ENCODE assay signal across 24 cellular contexts in the genomic region with DNA sequence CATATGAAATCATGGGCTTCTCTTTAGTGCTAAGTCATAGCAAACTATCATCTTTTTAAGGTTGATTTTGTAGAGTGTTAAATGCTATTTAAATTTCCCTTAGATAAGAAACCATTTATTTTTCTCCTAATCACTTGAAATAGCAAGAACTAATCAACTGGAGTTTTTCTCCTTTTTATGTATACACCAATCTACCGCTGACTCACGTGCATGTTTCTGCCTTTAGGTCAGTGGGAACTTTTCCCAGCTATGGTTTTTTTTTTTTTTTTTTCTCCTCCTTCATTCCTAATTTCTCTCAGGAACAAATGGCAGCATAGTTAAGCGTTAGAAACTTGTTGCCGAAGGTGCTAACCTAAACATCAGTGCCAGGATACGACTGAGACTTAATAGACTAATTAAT.
DNase-seq lines count a peak whose midpoint lies in the region; ATAC-seq, FAIRE-seq and TF ChIP-seq lines count a peak whose summit lies in the region.
"Had no signal": no experiment of that assay in that cellular context is flagged by ENCODE, and none has a peak within 500 bp of the region (broad histone marks: within the 10 kb centered on the region; RNA-seq: fewer than 3 reads in every experiment).

No MANE protein-coding gene starts in this region.

- no peaks in the 10 kb centered on the region for H4K20me1 ChIP-seq in endothelial cell of umbilical vein (replicated peaks; ENCODE audit: control insufficient read depth, extremely low read depth, insufficient read depth, low read length)

- TF ChIP-seq POLR2A in endothelial cell of umbilical vein (IDR thresholded peaks at IDR 0.05; ENCODE audit: low read depth, low read length), result no peak
- no peak for TF ChIP-seq POLR2A in esophagus muscularis mucosa (IDR thresholded peaks at IDR 0.05; ENCODE audit: low read depth)

- TF ChIP-seq EP300 in esophagus muscularis mucosa (IDR thresholded peaks at IDR 0.05), result no peak

- POLR2A ChIA-PET in RWPE1 (lab: Yijun Ruan, JAX; ENCODE audit: low non-redundant PET), result no interaction called here
- POLR2A ChIA-PET in endothelial cell of umbilical vein (lab: Charles Lee), result no interaction called here

- intact Hi-C loops in endothelial cell of umbilical vein (cut with micrococcal nuclease) (no loop called here), esophagus muscularis mucosa (cut with DNase I) (no loop called here)

- H3K4me1 ChIP-seq in endothelial cell of umbilical vein (ENCODE audit: control insufficient read depth, extremely low read depth, insufficient read depth, low read length) (peaks cover 2% of the 10 kb centered on the region), esophagus muscularis mucosa (peaks cover 0 to 54% (median 46%) of the 10 kb centered on the region in 4 donors)
- H3K4me1 ChIP-seq: gastrocnemius medialis had no signal

- dilution Hi-C loops in endothelial cell of umbilical vein (cut with MboI; ENCODE audit: extremely low pct_ligation_motif_present, low sequenced_read_pairs), result no loop called here

- H3K9me3 ChIP-seq in endothelial cell of umbilical vein (replicated peaks; ENCODE audit: control insufficient read depth, insufficient read depth, low read length) (no peaks in the 10 kb centered on the region), esophagus muscularis mucosa (no peaks in the 10 kb centered on the region)
- H3K9me3 ChIP-seq: gastrocnemius medialis, tibial nerve had no signal

- ATAC-seq in GM19395 (IDR thresholded peaks at IDR 0.05; ENCODE audit: unreplicated experiment), result no peak
- ATAC-seq: activated CD8-positive, alpha-beta T cell treated with anti-CD3 and anti-CD28 coated beads for 36 hours; activated T-cell treated with anti-CD3 and anti-CD28 coated beads, Interleukin-2, amount 50 U/mL, for 72 hours; gastrocnemius medialis; stimulated activated effector memory CD8-positive, alpha-beta T cell treated with anti-CD3 and anti-CD28 coated beads, Interleukin-12 subunit alpha, Interleukin-12 subunit beta, amount 100 ng/mL, for 72 hours had no signal

- H3K9ac ChIP-seq in endothelial cell of umbilical vein (replicated peaks; ENCODE audit: extremely low read depth, insufficient read depth, low read length), result no peak overlapping the region

- CTCF ChIA-PET in RWPE1 (lab: Yijun Ruan, JAX) (no interaction called here), endothelial cell of umbilical vein (lab: Charles Lee) (no interaction called here)

- no peaks in the 10 kb centered on the region for H3K79me2 ChIP-seq in endothelial cell of umbilical vein (ENCODE audit: control insufficient read depth, insufficient read depth, low read length)

- H3K4me3 ChIP-seq in endothelial cell of umbilical vein (replicated peaks in 1 of 3; ENCODE audit: insufficient read depth in 1 of 3, low read depth in 1 of 3, low read length in 3 of 3) (no peak overlapping the region), skeletal muscle cell (ENCODE audit: low read depth, low read length) (no peak overlapping the region), esophagus muscularis mucosa (no peak overlapping the region)
- H3K4me3 ChIP-seq: gastrocnemius medialis, tibial nerve had no signal

- H2AFZ ChIP-seq in endothelial cell of umbilical vein (ENCODE audit: low read depth, low read length), result no peak overlapping the region

- DNase-seq in ELR (ENCODE audit: low read depth) (peak; percentile 6), RWPE1 (ENCODE audit: low spot score) (peak; percentile 27), endothelial cell of umbilical vein (ENCODE audit: low read depth, low spot score) (peak; percentile 49), skeletal muscle cell (ENCODE audit: low read depth) (peak; percentile 9), esophagus muscularis mucosa (ENCODE audit: extremely low spot score) (no peak), SHP77 treated with DMSO at 0.1 percent for 48 hours (lab: John Stamatoyannopoulos, UW) (no peak)
- DNase-seq in stimulated activated CD4-positive, alpha-beta T cell treated with anti-CD3 and anti-CD28 coated beads, Interleukin-2, amount 100 ng/mL, for 48 hours, result no peak
- DNase-seq: activated B cell treated with CpG ODN at 0.5 μM for 24 hours; activated CD8-positive, alpha-beta T cell treated with anti-CD3 and anti-CD28 coated beads for 36 hours; activated T-cell treated with anti-CD3 and anti-CD28 coated beads, Interleukin-2, amount 50 U/mL, for 72 hours; AML-193; caudate nucleus; effector CD8-positive, alpha-beta T cell; EL; gastrocnemius medialis; Karpas-422; NCI-H1105 treated with DMSO at 0.1 percent for 48 hours; NCI-H2107; NCI-H524 treated with DMSO at 0.1 percent for 48 hours; T-helper 2 cell had no signal

- 39% methylated on average over 5 of the region's 5 CpGs for WGBS in esophagus muscularis mucosa

- H3K36me3 ChIP-seq in endothelial cell of umbilical vein (ENCODE audit: control insufficient read depth in 2 of 2, extremely low read depth in 1 of 2, insufficient read depth in 2 of 2, low read length in 2 of 2), result no peaks in the 10 kb centered on the region
- no peaks in the 10 kb centered on the region for H3K36me3 ChIP-seq in esophagus muscularis mucosa
- H3K36me3 ChIP-seq: gastrocnemius medialis, tibial nerve had no signal

- TF ChIP-seq CTCF in RWPE1 (conservative IDR thresholded peaks at IDR 0.05; ENCODE audit: low read depth) (no peak), endothelial cell of umbilical vein (IDR thresholded peaks at IDR 0.05; ENCODE audit: extremely low read depth in 1 of 2, insufficient read depth in 1 of 2, low read depth in 1 of 2, low read length in 2 of 2) (no peak), esophagus muscularis mucosa (IDR thresholded peaks at IDR 0.05) (no peak)

- no peaks in the 10 kb centered on the region for H3K27me3 ChIP-seq in endothelial cell of umbilical vein (ENCODE audit: control insufficient read depth in 2 of 2, insufficient read depth in 2 of 2, low read length in 2 of 2)
- H3K27me3 ChIP-seq in esophagus muscularis mucosa, result no peaks in the 10 kb centered on the region
- H3K27me3 ChIP-seq: gastrocnemius medialis, tibial nerve had no signal

- no peak for FAIRE-seq in endothelial cell of umbilical vein (lab: Jason Lieb, UNC)
- FAIRE-seq: GM19239 had no signal

- peak overlapping the region; percentile 35 for H3K4me2 ChIP-seq in endothelial cell of umbilical vein (ENCODE audit: insufficient read depth, low read length)

- H3K27ac ChIP-seq in RWPE1, result no peak overlapping the region
- H3K27ac ChIP-seq in endothelial cell of umbilical vein (ENCODE audit: insufficient read depth, low read depth, low read length), result no peak overlapping the region
- H3K27ac ChIP-seq in esophagus muscularis mucosa (replicated peaks in 1 of 4), result peak overlapping the region in 1 of 4 donors; percentile 0
- H3K27ac ChIP-seq: gastrocnemius medialis, tibial nerve had no signal

- BruUV-seq in endothelial cell of umbilical vein (replicated peaks; lab: Mats Ljungman, UMichigan), result no TSS peak

- H3K9me1 ChIP-seq in endothelial cell of umbilical vein (replicated peaks; ENCODE audit: control insufficient read depth, extremely low read depth, insufficient read depth, low read length), result no peaks in the 10 kb centered on the region

TF ChIP-seq in endothelial cell of umbilical vein, 7 proteins besides CTCF, POLR2A, EP300 and RAD21:
- TF ChIP-seq POLR2AphosphoS5 (IDR thresholded peaks at IDR 0.05; ENCODE audit: insufficient read depth, low read depth, low read length), result no peak
- no peak for TF ChIP-seq FOS (IDR thresholded peaks at IDR 0.05; ENCODE audit: borderline replicate concordance, insufficient read depth, low read length)
- no peak for TF ChIP-seq EZH2 (IDR thresholded peaks at IDR 0.05; ENCODE audit: borderline replicate concordance, low read depth, low read length, severe bottlenecking)
- TF ChIP-seq MYC (IDR thresholded peaks at IDR 0.05; ENCODE audit: low read depth, low read length), result no peak
- TF ChIP-seq, protein P1, sequence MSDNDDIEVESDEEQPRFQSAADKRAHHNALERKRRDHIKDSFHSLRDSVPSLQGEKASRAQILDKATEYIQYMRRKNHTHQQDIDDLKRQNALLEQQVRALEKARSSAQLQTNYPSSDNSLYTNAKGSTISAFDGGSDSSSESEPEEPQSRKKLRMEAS (IDR thresholded peaks at IDR 0.05; ENCODE audit: insufficient read depth, insufficient read length), result no peak

Comparison
In these comparisons a context has a peak if more than half of its experiments do, and no peak if none do; other contexts are left out.
1. DNase-seq: peak in ELR (single experiment), RWPE1 (single experiment), endothelial cell of umbilical vein (single experiment) and skeletal muscle cell (single experiment); none in esophagus muscularis mucosa (single experiment), stimulated activated CD4-positive, alpha-beta T cell treated with anti-CD3 and anti-CD28 coated beads, Interleukin-2, amount 100 ng/mL, for 48 hours (0 of 2) and SHP77 treated with DMSO at 0.1 percent for 48 hours (single experiment).